In the genomic region with DNA sequence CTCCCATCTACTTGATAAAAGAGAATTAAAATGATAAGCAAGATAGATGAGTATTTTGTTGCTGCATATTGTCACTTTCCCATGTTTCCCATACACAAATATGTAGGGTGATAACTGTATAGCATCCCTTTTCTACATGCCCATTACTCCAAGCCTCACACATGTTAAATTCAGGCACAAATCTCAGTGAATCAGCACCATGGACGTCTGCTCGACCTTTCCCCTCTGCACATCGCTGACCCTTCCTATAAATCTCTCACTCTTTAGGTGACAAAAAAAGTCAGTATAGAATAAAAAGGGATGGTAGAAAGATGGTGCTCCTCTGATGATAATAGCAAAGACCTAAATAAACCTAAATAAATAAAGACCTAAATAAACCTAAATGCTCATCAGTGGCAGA, we compare ENCODE assay signal across 6 cellular contexts.
"Had no signal": no experiment of that assay in that cellular context is flagged by ENCODE, and none has a peak within 500 bp of the region (broad histone marks: within the 10 kb centered on the region; RNA-seq: fewer than 3 reads in every experiment).

No MANE protein-coding gene starts in this region.

- DNase-seq: GOT3, H9, HCEC 1CT, IMR-90, KBM-7 had no signal

- H3K4me3 Mint-ChIP-seq: H9 had no signal

- H3K4me1 Mint-ChIP-seq: H9 had no signal

- H3K27ac Mint-ChIP-seq: H9 had no signal

- H3K27ac ChIP-seq: KMS-11 had no signal

- H3K9me3 Mint-ChIP-seq: H9 had no signal

- H3K4me2 ChIP-seq: KMS-11 had no signal
